8 cellular contexts compared by ENCODE assay signal in the genomic region with DNA sequence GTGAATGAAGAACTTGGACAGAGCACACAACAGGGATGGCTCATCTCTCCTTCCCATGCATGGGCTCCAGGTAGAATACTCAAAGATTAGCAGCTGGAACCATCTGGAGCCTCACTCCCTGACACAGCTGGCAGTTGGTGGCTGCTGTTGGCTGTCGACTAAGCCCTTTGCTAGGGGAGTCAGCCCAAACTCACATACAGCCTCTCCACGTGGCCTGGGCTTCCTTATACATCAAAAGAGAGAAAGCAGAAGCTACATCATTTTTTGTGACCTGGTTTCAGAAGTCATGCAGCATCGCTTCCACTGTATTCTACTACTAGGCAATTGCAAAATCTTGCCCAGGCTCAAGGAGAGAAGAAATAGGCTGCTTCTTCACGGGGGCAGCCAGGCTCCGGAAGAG.
"Had no signal": no experiment of that assay in that cellular context is flagged by ENCODE, and none has a peak within 500 bp of the region (broad histone marks: within the 10 kb centered on the region; RNA-seq: fewer than 3 reads in every experiment).

No MANE protein-coding gene starts in this region.

- ATAC-seq: naive thymus-derived CD4-positive, alpha-beta T cell had no signal

- DNase-seq: activated CD4-positive, alpha-beta T cell treated with anti-CD3 and anti-CD28 coated beads, Interleukin-2, amount 50 U/mL, for 1 hour; activated naive CD4-positive, alpha-beta T cell treated with anti-CD3 and anti-CD28 coated beads, Interleukin-2, amount 10 ng/mL, durations not matched to agents 7 days and 5 days; esophagus squamous epithelium; foreskin fibroblast; head of caudate nucleus; naive thymus-derived CD4-positive, alpha-beta T cell; retina; stomach had no signal
